Comparison of ENCODE assay signal across 8 cellular contexts in genomic region chr3:67357610-67358458, GRCh38.
A peak's percentile ranks its signal among the peaks of the same experiment; 100 is the strongest.
DNase-seq lines count a peak whose midpoint lies in the region; ATAC-seq and TF ChIP-seq lines count a peak whose summit lies in the region.

No MANE protein-coding gene starts in this region.

- peak; percentile 70 for ATAC-seq in GM21381 (IDR thresholded peaks at IDR 0.05; ENCODE audit: unreplicated experiment)
- ATAC-seq in HG02973 (IDR thresholded peaks at IDR 0.05; ENCODE audit: unreplicated experiment): no peak

- no peaks in the 10 kb centered on the region for H3K36me3 ChIP-seq in ascending aorta

- TF ChIP-seq CTCF in astrocyte of the cerebellum (IDR thresholded peaks at IDR 0.05; ENCODE audit: low read depth, low read length, missing control alignments) (peak; percentile 47), ascending aorta (IDR thresholded peaks at IDR 0.05) (peak in 1 of 3 experiments; percentile 35)

- no peaks in the 10 kb centered on the region for H3K4me1 ChIP-seq in ascending aorta

- H3K27ac ChIP-seq in ascending aorta: no peak overlapping the region

- H3K9me3 ChIP-seq in ascending aorta: no peaks in the 10 kb centered on the region

- intact Hi-C loops in ascending aorta (cut with DNase I): no loop called here

- H3K27me3 ChIP-seq in ascending aorta: no peaks in the 10 kb centered on the region

- no peak overlapping the region for H3K4me3 ChIP-seq in astrocyte of the cerebellum (ENCODE audit: low read depth, low read length)
- H3K4me3 ChIP-seq in ascending aorta: no peak overlapping the region

- in situ Hi-C loops in astrocyte of the cerebellum (cut with HindIII; ENCODE audit: low sequenced_read_pairs): no loop called here

- DNase-seq in DMS53 treated with DMSO at 0.1 percent for 48 hours (lab: John Stamatoyannopoulos, UW; ENCODE audit: unreplicated experiment) (peak; percentile 7), LHCN-M2 (ENCODE audit: low read depth) (peak; percentile 31), astrocyte of the cerebellum (ENCODE audit: low read depth) (no peak), myocyte (ENCODE audit: low read depth) (peak; percentile 22), ascending aorta (ENCODE audit: low spot score in 2 of 2) (no peak)
- DNase-seq in activated CD8-positive, alpha-beta memory T cell treated with anti-CD3 and anti-CD28 coated beads, Interleukin-2, amount 50 U/mL, for 48 hours: no peak

Comparison
In these comparisons a context has a peak if more than half of its experiments do, and no peak if none do; other contexts are left out.
1. DNase-seq: peak in DMS53 treated with DMSO at 0.1 percent for 48 hours (single experiment), LHCN-M2 (single experiment) and myocyte (single experiment); none in astrocyte of the cerebellum (single experiment), ascending aorta (0 of 2) and activated CD8-positive, alpha-beta memory T cell treated with anti-CD3 and anti-CD28 coated beads, Interleukin-2, amount 50 U/mL, for 48 hours (single experiment).